ENCODE assay signal across 9 cellular contexts in genomic region chr7:1028775-1029636, GRCh38. TPM values are rescaled to one million over a fixed set of nuclear protein-coding genes. Genes with fewer than 3 reads are reported as not detected.
A peak's percentile ranks its signal among the peaks of the same experiment; 100 is the strongest.
DNase-seq lines count a peak whose midpoint lies in the region; ATAC-seq and TF ChIP-seq lines count a peak whose summit lies in the region.
"Had no signal": no experiment of that assay in that cellular context is flagged by ENCODE, and none has a peak within 500 bp of the region (broad histone marks: within the 10 kb centered on the region; RNA-seq: fewer than 3 reads in every experiment).

No MANE protein-coding gene starts in this region.

- DNase-seq in NCI-H2029 (lab: John Stamatoyannopoulos, UW) (peak; percentile 66), NCI-H2029 treated with DMSO at 0.1 percent for 48 hours (lab: John Stamatoyannopoulos, UW) (no peak), NCI-H128 (lab: John Stamatoyannopoulos, UW; ENCODE audit: unreplicated experiment) (peak; percentile 43), WERI-Rb-1 (peak; percentile 77), caudate nucleus (lab: John Stamatoyannopoulos, UW) (peak in 55 of 61 donors; percentile 28 to 92 (median 63)), immature natural killer cell (peak; percentile 46 to 60 (median 54))
- DNase-seq: DND-41 had no signal

- no peaks in the 10 kb centered on the region for H3K27me3 ChIP-seq in WERI-Rb-1 (ENCODE audit: insufficient read depth, low read depth, severe bottlenecking)

- H3K27ac ChIP-seq in WERI-Rb-1, result peak overlapping the region; percentile 65
- peak overlapping the region; percentile 94 for H3K27ac ChIP-seq in caudate nucleus (ENCODE audit: low read depth, low read length)
- H3K27ac ChIP-seq in skin epidermis, result peak overlapping the region in 20 of 21 experiments; percentile 64 to 96 (median 88)

- peaks cover 0 to 3% (median 0%) of the 10 kb centered on the region in 3 donors for H3K36me3 Mint-ChIP-seq in immature natural killer cell

- no peak for TF ChIP-seq CTCF in WERI-Rb-1 (IDR thresholded peaks at IDR 0.05; ENCODE audit: low read depth, low read length)

- H3K4me1 Mint-ChIP-seq in immature natural killer cell, result peaks cover 38 to 40% of the 10 kb centered on the region in 2 donors

- no peaks in the 10 kb centered on the region for H3K9me3 Mint-ChIP-seq in immature natural killer cell

- H3K27ac Mint-ChIP-seq in immature natural killer cell, result peak overlapping the region; percentile 44 to 77 (median 62)

- H3K27me3 Mint-ChIP-seq in immature natural killer cell (ENCODE audit: low read depth in 3 of 3), result peaks cover 2 to 4% (median 3%) of the 10 kb centered on the region in 3 donors

- H3K9me3 ChIP-seq in WERI-Rb-1 (ENCODE audit: severe bottlenecking), result no peaks in the 10 kb centered on the region

- H3K4me3 ChIP-seq in WERI-Rb-1 (ENCODE audit: low read depth, low read length) (peak overlapping the region; percentile 65), skin epidermis (peak overlapping the region; percentile 50 to 84 (median 66))

- no peak for ATAC-seq in GM18867 (IDR thresholded peaks at IDR 0.05; ENCODE audit: unreplicated experiment)

- H3K4me3 Mint-ChIP-seq in immature natural killer cell, result peak overlapping the region; percentile 69 to 79 (median 71)

- H3K36me3 ChIP-seq in WERI-Rb-1, result peaks cover 23% of the 10 kb centered on the region

RNA-seq across cellular contexts. Expression of gene GPR146, which starts 15.3 kb away (rescaled TPM):
- 1 to 10 TPM in 2 of 3 donors, not detected in 1; 1.1 to 1.9 TPM for polyA plus RNA-seq in immature natural killer cell

RNA-seq across cellular contexts. Expression of gene CYP2W1, which starts 46.0 kb away (rescaled TPM):
- not detected for polyA plus RNA-seq in immature natural killer cell

RNA-seq across cellular contexts. Expression of gene COX19, which starts 53.7 kb away (rescaled TPM):
- polyA plus RNA-seq in immature natural killer cell, result 10 to 100 TPM; 12.7 to 24.0 (median 18.1) TPM

RNA-seq across cellular contexts. Expression of gene GPER1, which starts 58.9 kb away (rescaled TPM):
- under 1 TPM in 2 of 3 donors, not detected in 1; 0.14 to 0.31 TPM for polyA plus RNA-seq in immature natural killer cell
